In the genomic region with DNA sequence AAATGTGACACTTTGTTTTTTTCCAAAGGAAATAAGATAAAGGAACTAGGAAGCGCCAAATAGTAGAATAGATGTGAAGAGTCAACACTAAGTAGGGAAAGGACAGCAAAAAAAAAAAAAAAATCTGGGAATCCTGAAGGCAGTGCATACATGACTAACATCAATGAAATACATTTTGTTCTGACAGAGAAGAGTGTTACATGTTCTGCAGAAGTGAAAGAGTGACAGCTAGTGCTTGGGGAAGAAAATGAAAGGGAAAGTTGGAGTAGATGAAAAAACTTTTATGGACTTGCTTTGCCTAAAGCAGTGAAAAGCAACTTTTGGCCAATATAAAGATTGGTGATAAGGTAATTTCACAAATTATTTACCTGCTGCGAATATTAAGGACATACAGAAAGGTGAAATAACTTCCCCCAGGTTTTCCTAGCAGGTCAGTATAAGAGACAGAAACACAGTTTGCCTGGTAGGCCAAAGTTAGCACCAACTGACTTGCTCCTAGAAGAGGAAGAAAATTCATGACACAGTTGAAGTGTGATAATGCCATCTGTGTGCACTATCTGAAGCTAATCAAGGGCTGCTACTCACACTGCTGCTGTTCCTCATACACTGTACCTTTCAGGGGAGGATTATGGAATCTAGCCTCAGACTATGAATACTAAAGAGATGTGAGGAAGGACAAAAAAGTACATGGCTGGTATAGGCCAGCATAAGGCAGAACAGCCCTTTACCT, we compare ENCODE assay signal across 9 cellular contexts. TPM values are rescaled to one million over a fixed set of nuclear protein-coding genes. Genes with fewer than 3 reads are reported as not detected.
DNase-seq lines count a peak whose midpoint lies in the region; ATAC-seq and TF ChIP-seq lines count a peak whose summit lies in the region.
"Had no signal": no experiment of that assay in that cellular context is flagged by ENCODE, and none has a peak within 500 bp of the region (broad histone marks: within the 10 kb centered on the region; RNA-seq: fewer than 3 reads in every experiment).

No MANE protein-coding gene starts in this region.

- H3K4me2 ChIP-seq in mesenchymal stem cell (ENCODE audit: low read length, poor library complexity, severe bottlenecking), result no peak overlapping the region

- H4K91ac ChIP-seq in mesenchymal stem cell (ENCODE audit: low read length), result no peak overlapping the region

- peaks cover 4 to 25% of the 10 kb centered on the region in 2 experiments for H3K36me3 ChIP-seq in mesenchymal stem cell (ENCODE audit: control insufficient read depth in 1 of 2, insufficient read depth in 2 of 2, low read depth in 1 of 2, low read length in 2 of 2)
- H3K36me3 ChIP-seq in CD8-positive, alpha-beta T cell (ENCODE audit: insufficient read depth, low read length), result no peaks in the 10 kb centered on the region

- no peaks in the 10 kb centered on the region for H3K27me3 Mint-ChIP-seq in activated CD8-positive, alpha-beta T cell treated with anti-CD3 and anti-CD28 coated beads, Interleukin-2, amount 10 ng/mL, durations not matched to agents 7 days and 5 days (ENCODE audit: low read depth)
- H3K27me3 Mint-ChIP-seq in CD8-positive, alpha-beta T cell (ENCODE audit: low read depth), result no peaks in the 10 kb centered on the region

- peaks cover 11% of the 10 kb centered on the region for H3K4me1 Mint-ChIP-seq in activated CD8-positive, alpha-beta T cell treated with anti-CD3 and anti-CD28 coated beads, Interleukin-2, amount 10 ng/mL, durations not matched to agents 7 days and 5 days (ENCODE audit: low read depth)
- H3K4me1 Mint-ChIP-seq in CD8-positive, alpha-beta T cell (ENCODE audit: low read depth), result peaks cover 32% of the 10 kb centered on the region
- H3K4me1 Mint-ChIP-seq: neural crest cell had no signal

- peak overlapping the region; percentile 70 for H3K27ac Mint-ChIP-seq in activated CD8-positive, alpha-beta T cell treated with anti-CD3 and anti-CD28 coated beads, Interleukin-2, amount 10 ng/mL, durations not matched to agents 7 days and 5 days
- H3K27ac Mint-ChIP-seq in CD8-positive, alpha-beta T cell, result no peak overlapping the region

- H3K4ac ChIP-seq in mesenchymal stem cell (ENCODE audit: low read depth in 1 of 2, low read length in 2 of 2), result no peak overlapping the region

- no peaks in the 10 kb centered on the region for H3K27me3 ChIP-seq in mesenchymal stem cell (ENCODE audit: control insufficient read depth in 1 of 2, insufficient read depth in 1 of 2, low read length in 2 of 2)
- H3K27me3 ChIP-seq in CD8-positive, alpha-beta T cell (ENCODE audit: insufficient read depth, low read length), result no peaks in the 10 kb centered on the region

- H2BK12ac ChIP-seq in mesenchymal stem cell (ENCODE audit: low read length in 2 of 2), result no peak overlapping the region

- H2BK5ac ChIP-seq in mesenchymal stem cell (ENCODE audit: low read depth, low read length, poor library complexity, severe bottlenecking), result no peak overlapping the region

- no peak overlapping the region for H3K9ac ChIP-seq in mesenchymal stem cell (ENCODE audit: low read length)

- TF ChIP-seq CTCF in CD8-positive, alpha-beta T cell (IDR thresholded peaks at IDR 0.05), result no peak
- TF ChIP-seq CTCF in foreskin fibroblast (IDR thresholded peaks at IDR 0.05; ENCODE audit: low read depth, low read length), result no peak

- no peak overlapping the region for H3K4me3 Mint-ChIP-seq in activated CD8-positive, alpha-beta T cell treated with anti-CD3 and anti-CD28 coated beads, Interleukin-2, amount 10 ng/mL, durations not matched to agents 7 days and 5 days
- H3K4me3 Mint-ChIP-seq in CD8-positive, alpha-beta T cell, result no peak overlapping the region
- H3K4me3 Mint-ChIP-seq: neural crest cell had no signal

- no peak overlapping the region for H4K8ac ChIP-seq in mesenchymal stem cell (ENCODE audit: low read length)

- no peak overlapping the region for H2AK5ac ChIP-seq in mesenchymal stem cell (ENCODE audit: low read length, severe bottlenecking)

- peak; percentile 68 for ATAC-seq in GM18508 (IDR thresholded peaks at IDR 0.05; ENCODE audit: insufficient read depth, unreplicated experiment)
- peak; percentile 71 for ATAC-seq in HG02852 (IDR thresholded peaks at IDR 0.05; ENCODE audit: unreplicated experiment)
- ATAC-seq in activated CD8-positive, alpha-beta T cell treated with anti-CD3 and anti-CD28 coated beads, Interleukin-2, amount 10 ng/mL, durations not matched to agents 7 days and 5 days, result peak; percentile 57
- no peak for ATAC-seq in CD8-positive, alpha-beta T cell

- H3K23ac ChIP-seq in mesenchymal stem cell (ENCODE audit: low read length in 2 of 2), result no peak overlapping the region

- POLR2A ChIA-PET in activated CD8-positive, alpha-beta T cell treated with anti-CD3 and anti-CD28 coated beads, Interleukin-2, amount 10 ng/mL, durations not matched to agents 7 days and 5 days (lab: Charles Lee), result interaction anchor here (1.1 kb wide), 1 partner anchor 30 kb away, joined by 4 read pairs; no protein-coding TSS in a partner anchor
- POLR2A ChIA-PET in CD8-positive, alpha-beta T cell (lab: Charles Lee), result no interaction called here

- H3K36me3 Mint-ChIP-seq in activated CD8-positive, alpha-beta T cell treated with anti-CD3 and anti-CD28 coated beads, Interleukin-2, amount 10 ng/mL, durations not matched to agents 7 days and 5 days (ENCODE audit: low read depth), result peaks cover 27% of the 10 kb centered on the region
- H3K36me3 Mint-ChIP-seq in CD8-positive, alpha-beta T cell, result peaks cover 70% of the 10 kb centered on the region

- H3K9me3 ChIP-seq in mesenchymal stem cell (ENCODE audit: control insufficient read depth, low read length), result peaks cover 6% of the 10 kb centered on the region
- H3K9me3 ChIP-seq in CD8-positive, alpha-beta T cell (ENCODE audit: low read length), result no peaks in the 10 kb centered on the region

- H2BK15ac ChIP-seq in mesenchymal stem cell (ENCODE audit: low read depth, poor library complexity, severe bottlenecking), result no peak overlapping the region

- no peak overlapping the region for H3K18ac ChIP-seq in mesenchymal stem cell (ENCODE audit: low read depth in 1 of 2, low read length in 2 of 2)

- 100% methylated on average over 2 of the region's 2 CpGs for WGBS in mesenchymal stem cell

- no peak overlapping the region for H3K14ac ChIP-seq in mesenchymal stem cell (ENCODE audit: low read length in 2 of 2)

- H3K4me3 ChIP-seq in mesenchymal stem cell (ENCODE audit: insufficient read depth in 1 of 2, low read depth in 1 of 2, low read length in 2 of 2) (no peak overlapping the region), foreskin fibroblast (ENCODE audit: low read depth in 1 of 2, low read length in 2 of 2) (no peak overlapping the region)
- H3K4me3 ChIP-seq in CD8-positive, alpha-beta T cell (ENCODE audit: low read depth, low read length), result no peak overlapping the region

- H3K9me3 Mint-ChIP-seq in activated CD8-positive, alpha-beta T cell treated with anti-CD3 and anti-CD28 coated beads, Interleukin-2, amount 10 ng/mL, durations not matched to agents 7 days and 5 days (ENCODE audit: insufficient read depth), result no peaks in the 10 kb centered on the region
- peaks cover 2% of the 10 kb centered on the region for H3K9me3 Mint-ChIP-seq in CD8-positive, alpha-beta T cell

- peaks cover 10% of the 10 kb centered on the region for H3K79me1 ChIP-seq in mesenchymal stem cell (replicated peaks; ENCODE audit: low read length, poor library complexity, severe bottlenecking)

- CTCF ChIA-PET in activated CD8-positive, alpha-beta T cell treated with anti-CD3 and anti-CD28 coated beads, Interleukin-2, amount 10 ng/mL, durations not matched to agents 7 days and 5 days (lab: Charles Lee), result interaction anchor here (1.0 to 3.2 kb wide), 5 partner anchors 15 to 182 kb away, joined by 3 to 22 read pairs (median 4); no protein-coding TSS in a partner anchor
- CTCF ChIA-PET in CD8-positive, alpha-beta T cell (lab: Charles Lee), result interaction anchor here (0.6 to 1.3 kb wide), 3 partner anchors 29 to 328 kb away, joined by 3 to 4 read pairs (median 4); no protein-coding TSS in a partner anchor

- no peak overlapping the region for H2BK120ac ChIP-seq in mesenchymal stem cell (ENCODE audit: low read depth, low read length)

- H3K27ac ChIP-seq in mesenchymal stem cell (ENCODE audit: low read length, poor library complexity, severe bottlenecking), result no peak overlapping the region
- H3K27ac ChIP-seq in CD8-positive, alpha-beta T cell (ENCODE audit: low read depth, low read length), result no peak overlapping the region

- no peaks in the 10 kb centered on the region for H3K4me1 ChIP-seq in mesenchymal stem cell (ENCODE audit: control insufficient read depth, insufficient read depth, low read depth, low read length)
- no peaks in the 10 kb centered on the region for H3K4me1 ChIP-seq in CD8-positive, alpha-beta T cell (ENCODE audit: insufficient read depth, low read length)

- intact Hi-C loops in CD8-positive, alpha-beta T cell (cut with DNase I, micrococcal nuclease), result no loop called here

- no peak for DNase-seq in activated CD8-positive, alpha-beta T cell treated with anti-CD3 and anti-CD28 coated beads, Interleukin-2, amount 10 ng/mL, durations not matched to agents 7 days and 5 days
- DNase-seq in mesenchymal stem cell (peak; percentile 30), ureter (ENCODE audit: low spot score) (no peak), SW480 (ENCODE audit: low spot score) (no peak), foreskin fibroblast (no peak)
- DNase-seq in CD8-positive, alpha-beta T cell, result no peak

- H2AFZ ChIP-seq in mesenchymal stem cell (ENCODE audit: low read depth, low read length), result no peak overlapping the region

RNA-seq across cellular contexts. Expression of gene RANBP6, which starts 38.6 kb away (rescaled TPM):
- 10 to 100 TPM; 20.2 to 21.6 TPM for total RNA-seq in activated CD8-positive, alpha-beta T cell treated with anti-CD3 and anti-CD28 coated beads, Interleukin-2, amount 10 ng/mL, durations not matched to agents 7 days and 5 days
- polyA plus RNA-seq in mesenchymal stem cell (2013, experiment 1 of 2), result 10.3 TPM
- polyA plus RNA-seq in mesenchymal stem cell (2013, experiment 2 of 2), result 10.8 TPM
- 14.7 TPM for total RNA-seq in ureter
- total RNA-seq in CD8-positive, alpha-beta T cell, result 10 to 100 TPM; 38.1 to 39.7 TPM
